ENCODE assay signal across 8 cellular contexts in genomic region chr20:1503564-1504227, GRCh38. TPM values are rescaled to one million over a fixed set of nuclear protein-coding genes. Genes with fewer than 3 reads are reported as not detected.
DNase-seq lines count a peak whose midpoint lies in the region; ATAC-seq and TF ChIP-seq lines count a peak whose summit lies in the region.

No MANE protein-coding gene starts in this region.

- ATAC-seq in HG02571 (IDR thresholded peaks at IDR 0.05; ENCODE audit: unreplicated experiment) (peak; percentile 88), gastroesophageal sphincter (peak; percentile 69)

- H3K4me1 ChIP-seq in gastroesophageal sphincter (no peaks in the 10 kb centered on the region), parathyroid adenoma (no peaks in the 10 kb centered on the region)

- peaks cover 0 to 12% (median 0%) of the 10 kb centered on the region in 3 donors for H3K9me3 ChIP-seq in gastroesophageal sphincter
- H3K9me3 ChIP-seq in parathyroid adenoma (ENCODE audit: control insufficient read depth, low read length) = no peaks in the 10 kb centered on the region

- peak overlapping the region; percentile 13 for H2AFZ ChIP-seq in parathyroid adenoma

- no peak overlapping the region for H3K4me2 ChIP-seq in parathyroid adenoma (ENCODE audit: low read length)

- TF ChIP-seq CTCF in GM12864 (IDR thresholded peaks at IDR 0.05; ENCODE audit: low read depth, low read length, missing control alignments) (peak; percentile 98), gastroesophageal sphincter (IDR thresholded peaks at IDR 0.05) (peak in 3 of 4 experiments; percentile 57 to 62 (median 60)), parathyroid adenoma (IDR thresholded peaks at IDR 0.05) (peak; percentile 86)

- TF ChIP-seq POLR2A in gastroesophageal sphincter (IDR thresholded peaks at IDR 0.05) = no peak

- no peak overlapping the region for H3K4me3 ChIP-seq in GM12864 (ENCODE audit: low read depth, low read length)
- no peak overlapping the region for H3K4me3 ChIP-seq in gastroesophageal sphincter
- H3K4me3 ChIP-seq in parathyroid adenoma (ENCODE audit: low read depth, low read length) = no peak overlapping the region

- no peaks in the 10 kb centered on the region for H3K79me2 ChIP-seq in parathyroid adenoma

- H3K27me3 ChIP-seq in gastroesophageal sphincter (peaks cover 43% of the 10 kb centered on the region), parathyroid adenoma (ENCODE audit: control insufficient read depth, insufficient read depth, low read length) (no peaks in the 10 kb centered on the region)

- WGBS in gastroesophageal sphincter (ENCODE audit: low coverage in 1 of 2), 2 donors = 5 to 6% methylated on average over 6 to 8 of the region's 8 CpGs

- no peak for TF ChIP-seq EP300 in gastroesophageal sphincter (IDR thresholded peaks at IDR 0.05)

- no peaks in the 10 kb centered on the region for H3K36me3 ChIP-seq in gastroesophageal sphincter
- no peaks in the 10 kb centered on the region for H3K36me3 ChIP-seq in parathyroid adenoma (ENCODE audit: control insufficient read depth, insufficient read depth, low read length)

- H3K27ac ChIP-seq in gastroesophageal sphincter (no peak overlapping the region), parathyroid adenoma (no peak overlapping the region)

- DNase-seq in GM12864 (ENCODE audit: low read depth) (peak; percentile 71), MV-4-11 (lab: John Stamatoyannopoulos, UW) (peak; percentile 92), SIG-M5 treated with dmso at 0.1 percent for 504 hours (lab: John Stamatoyannopoulos, UW; ENCODE audit: unreplicated experiment) (peak; percentile 97), ureter (ENCODE audit: low spot score) (peak; percentile 84)
- DNase-seq in activated effector memory CD4-positive, alpha-beta T cell treated with Interleukin-2 at 50 U/mL for 16 hours = peak; percentile 60

- H3K9ac ChIP-seq in parathyroid adenoma = no peak overlapping the region

RNA-seq across cellular contexts. Expression of gene SIRPB2, which starts 12.5 kb away (rescaled TPM):
- 10 to 100 TPM in 1 of 4 donors, 1 to 10 TPM in 3; 5.9 to 11.1 (median 8.3) TPM for total RNA-seq in gastroesophageal sphincter
- total RNA-seq in ureter = 3.6 TPM

RNA-seq across cellular contexts. Expression of gene NSFL1C, which starts 37.0 kb away (rescaled TPM):
- 10 to 100 TPM; 48.8 to 64.1 (median 53.5) TPM for total RNA-seq in gastroesophageal sphincter
- total RNA-seq in ureter = 83.9 TPM

RNA-seq across cellular contexts. Expression of gene SIRPD, which starts 53.8 kb away (rescaled TPM):
- total RNA-seq in gastroesophageal sphincter (under 1 TPM in 1 of 4 donors, not detected in 3; 0.27 TPM), ureter (not detected)
